ENCODE assay signal across 2 cellular contexts in the genomic region with DNA sequence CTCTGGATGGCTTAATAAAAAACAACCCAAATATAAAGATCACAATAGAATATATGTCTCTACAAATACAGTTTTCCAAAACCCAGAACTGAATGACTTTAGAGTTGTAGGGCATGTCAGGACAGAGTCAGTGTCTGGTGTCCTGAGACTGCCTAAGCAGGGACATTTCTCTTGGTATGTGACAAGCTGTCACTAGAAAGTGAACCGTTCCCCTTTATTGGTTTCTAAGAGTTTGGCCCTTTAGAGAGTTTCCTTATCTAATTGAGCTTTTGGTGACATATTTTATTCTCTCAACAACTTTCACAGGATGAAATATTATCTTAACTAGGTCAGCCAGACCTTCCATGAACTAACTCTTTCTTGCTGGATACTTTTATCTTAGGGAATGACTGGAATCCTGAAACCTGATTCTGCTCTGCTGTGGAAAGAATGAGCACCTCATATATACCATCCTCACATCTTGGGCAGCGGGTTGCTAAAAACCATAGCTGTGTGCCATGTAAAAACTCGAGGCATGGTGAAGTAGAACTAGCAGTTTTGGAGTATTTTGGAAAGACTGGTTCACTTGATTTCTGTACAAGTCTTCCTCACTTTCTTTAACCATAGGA.
TF ChIP-seq lines count a peak whose summit lies in the region.

No MANE protein-coding gene starts in this region.

TF ChIP-seq in IMR-90, 13 proteins besides CTCF, POLR2A, EP300 and RAD21:
- no peak for TF ChIP-seq MXI1 (IDR thresholded peaks at IDR 0.05; ENCODE audit: borderline replicate concordance, low read depth, low read length)
- TF ChIP-seq MAZ (IDR thresholded peaks at IDR 0.05; ENCODE audit: borderline replicate concordance, low read depth, low read length), result no peak
- no peak for TF ChIP-seq CHD1 (IDR thresholded peaks at IDR 0.05; ENCODE audit: low read depth, low read length)
- TF ChIP-seq CEBPB (IDR thresholded peaks at IDR 0.05; ENCODE audit: low read depth, low read length), result no peak
- no peak for TF ChIP-seq RCOR1 (IDR thresholded peaks at IDR 0.05; ENCODE audit: insufficient replicate concordance, low read length)
- TF ChIP-seq, protein P1, sequence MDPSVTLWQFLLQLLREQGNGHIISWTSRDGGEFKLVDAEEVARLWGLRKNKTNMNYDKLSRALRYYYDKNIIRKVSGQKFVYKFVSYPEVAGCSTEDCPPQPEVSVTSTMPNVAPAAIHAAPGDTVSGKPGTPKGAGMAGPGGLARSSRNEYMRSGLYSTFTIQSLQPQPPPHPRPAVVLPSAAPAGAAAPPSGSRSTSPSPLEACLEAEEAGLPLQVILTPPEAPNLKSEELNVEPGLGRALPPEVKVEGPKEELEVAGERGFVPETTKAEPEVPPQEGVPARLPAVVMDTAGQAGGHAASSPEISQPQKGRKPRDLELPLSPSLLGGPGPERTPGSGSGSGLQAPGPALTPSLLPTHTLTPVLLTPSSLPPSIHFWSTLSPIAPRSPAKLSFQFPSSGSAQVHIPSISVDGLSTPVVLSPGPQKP (IDR thresholded peaks at IDR 0.05; ENCODE audit: borderline replicate concordance, low read depth, low read length), result no peak
- no peak for TF ChIP-seq MAFK (IDR thresholded peaks at IDR 0.05; ENCODE audit: low read depth, low read length)
- no peak for TF ChIP-seq BHLHE40 (IDR thresholded peaks at IDR 0.05; ENCODE audit: low read depth, low read length)
- TF ChIP-seq FOS (IDR thresholded peaks at IDR 0.05; ENCODE audit: low read depth, low read length), result no peak
- TF ChIP-seq, protein P2, sequence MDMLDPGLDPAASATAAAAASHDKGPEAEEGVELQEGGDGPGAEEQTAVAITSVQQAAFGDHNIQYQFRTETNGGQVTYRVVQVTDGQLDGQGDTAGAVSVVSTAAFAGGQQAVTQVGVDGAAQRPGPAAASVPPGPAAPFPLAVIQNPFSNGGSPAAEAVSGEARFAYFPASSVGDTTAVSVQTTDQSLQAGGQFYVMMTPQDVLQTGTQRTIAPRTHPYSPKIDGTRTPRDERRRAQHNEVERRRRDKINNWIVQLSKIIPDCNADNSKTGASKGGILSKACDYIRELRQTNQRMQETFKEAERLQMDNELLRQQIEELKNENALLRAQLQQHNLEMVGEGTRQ (IDR thresholded peaks at IDR 0.05; ENCODE audit: low read depth, low read length), result no peak
- TF ChIP-seq RFX5 (IDR thresholded peaks at IDR 0.05; ENCODE audit: low read depth, low read length), result no peak
- no peak for TF ChIP-seq SMC3 (IDR thresholded peaks at IDR 0.05; ENCODE audit: low read depth, low read length)
- TF ChIP-seq NFE2L2 (IDR thresholded peaks at IDR 0.05; ENCODE audit: low read depth, low read length), result no peak

TF ChIP-seq in K562, 482 proteins besides CTCF, POLR2A, EP300 and RAD21:
- TF ChIP-seq RHOXF2B (CRISPR knock-in tag; conservative IDR thresholded peaks at IDR 0.05) (no peak), ARID2 (IDR thresholded peaks at IDR 0.05) (no peak), GTF2F1 (IDR thresholded peaks at IDR 0.05; ENCODE audit: low read depth, low read length) (no peak), GTF2A2 (tag; IDR thresholded peaks at IDR 0.05) (no peak), MEIS2 (IDR thresholded peaks at IDR 0.05; ENCODE audit: partially characterized antibody) (peak; percentile 40)
- TF ChIP-seq, protein P3, sequence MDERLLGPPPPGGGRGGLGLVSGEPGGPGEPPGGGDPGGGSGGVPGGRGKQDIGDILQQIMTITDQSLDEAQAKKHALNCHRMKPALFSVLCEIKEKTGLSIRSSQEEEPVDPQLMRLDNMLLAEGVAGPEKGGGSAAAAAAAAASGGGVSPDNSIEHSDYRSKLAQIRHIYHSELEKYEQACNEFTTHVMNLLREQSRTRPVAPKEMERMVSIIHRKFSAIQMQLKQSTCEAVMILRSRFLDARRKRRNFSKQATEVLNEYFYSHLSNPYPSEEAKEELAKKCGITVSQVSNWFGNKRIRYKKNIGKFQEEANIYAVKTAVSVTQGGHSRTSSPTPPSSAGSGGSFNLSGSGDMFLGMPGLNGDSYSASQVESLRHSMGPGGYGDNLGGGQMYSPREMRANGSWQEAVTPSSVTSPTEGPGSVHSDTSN (CRISPR knock-in tag; IDR thresholded peaks at IDR 0.05; ENCODE audit: low read depth), result no peak
- TF ChIP-seq, protein P3 (tag; conservative IDR thresholded peaks at IDR 0.05; ENCODE audit: low read depth), result peak; percentile 76
